20 cellular contexts compared by ENCODE assay signal in the genomic region with DNA sequence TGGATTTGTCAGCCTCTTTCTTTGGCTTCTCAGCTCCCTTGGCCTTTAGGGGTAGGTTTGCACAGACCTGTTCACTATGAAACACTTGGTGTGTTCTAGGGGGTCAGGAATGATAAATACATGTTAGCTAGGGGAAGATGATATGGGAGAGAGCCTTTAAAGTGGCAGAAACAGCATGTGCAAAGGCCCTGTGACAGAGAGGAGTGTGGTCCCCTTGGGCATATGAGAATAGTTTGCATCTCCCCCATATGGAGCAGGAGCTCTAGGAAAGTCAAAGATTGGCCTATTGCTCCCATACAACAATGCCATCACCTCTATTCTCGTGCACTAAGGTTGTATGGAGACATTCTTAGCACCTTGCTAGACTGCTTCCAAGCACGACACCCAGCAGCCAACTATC. TPM values are rescaled to one million over a fixed set of nuclear protein-coding genes. Genes with fewer than 3 reads are reported as not detected.
A peak's percentile ranks its signal among the peaks of the same experiment; 100 is the strongest.
DNase-seq lines count a peak whose midpoint lies in the region; ATAC-seq, FAIRE-seq and TF ChIP-seq lines count a peak whose summit lies in the region.
"Had no signal": no experiment of that assay in that cellular context is flagged by ENCODE, and none has a peak within 500 bp of the region (broad histone marks: within the 10 kb centered on the region; RNA-seq: fewer than 3 reads in every experiment).

No MANE protein-coding gene starts in this region.

- WGBS in H1 (ENCODE audit: extremely low coverage in 1 of 2, insufficient coverage in 1 of 2, insufficient read length in 1 of 2, insufficient replicate concordance in 2 of 2, low coverage in 1 of 2, low lambda C conversion rate in 2 of 2, missing lambda C conversion rate in 1 of 2), 2 experiments: 89% methylated on average over 2 of the region's 2 CpGs; no CpG with 5 or more reads in 1 of the 2 experiments

- H3K9ac ChIP-seq in H1 (replicated peaks in 1 of 4; ENCODE audit: extremely low read depth in 1 of 4, low read depth in 3 of 4, low read length in 3 of 4): no peak overlapping the region
- H3K9ac ChIP-seq: BLaER1 treated with 17β-estradiol and CSF1 and Interleukin-3, amounts not matched to agents 10 nM and 100 nM had no signal

- peak overlapping the region; percentile 47; the same call in 1 of the 2 replicates for H2BK15ac ChIP-seq in H1 (ENCODE audit: low read length)

- no peak overlapping the region for H3K4me3 ChIP-seq in H1 (ENCODE audit: extremely low read depth in 1 of 4, insufficient read depth in 2 of 4, low read depth in 3 of 4, low read length in 4 of 4)
- H3K4me3 ChIP-seq: A549; BLaER1 treated with 17β-estradiol and CSF1 and Interleukin-3, amounts not matched to agents 10 nM and 100 nM had no signal

- H3K36me3 ChIP-seq in H1 (ENCODE audit: control insufficient read depth in 2 of 4, insufficient read depth in 4 of 4, low read length in 3 of 4): no peaks in the 10 kb centered on the region
- H3K36me3 ChIP-seq: BLaER1 treated with 17β-estradiol and CSF1 and Interleukin-3, amounts not matched to agents 10 nM and 100 nM had no signal

- H3K4ac ChIP-seq in H1 (replicated peaks; ENCODE audit: insufficient read length, low read depth, low read length): no peak overlapping the region

- peaks cover 2% of the 10 kb centered on the region; the same call in 1 of the 2 replicates for H3K79me1 ChIP-seq in H1 (ENCODE audit: low read depth, low read length)

- H3K79me2 ChIP-seq in H1 (ENCODE audit: control insufficient read depth in 1 of 2, insufficient read depth in 2 of 2, low read length in 2 of 2): no peaks in the 10 kb centered on the region

- H3K27ac ChIP-seq in H1 (ENCODE audit: low read depth, low read length): no peak overlapping the region
- H3K27ac ChIP-seq: 22Rv1; A549; BLaER1 treated with 17β-estradiol and CSF1 and Interleukin-3, amounts not matched to agents 10 nM and 100 nM; C4-2B had no signal

- H3K56ac ChIP-seq in H1 (replicated peaks; ENCODE audit: insufficient read length, low read depth, low read length): no peak overlapping the region

- no peaks in the 10 kb centered on the region for H3K9me3 Mint-ChIP-seq in natural killer cell treated with Interleukin-12 subunit alpha and Interleukin-12 subunit beta and Interleukin-15 and Interleukin-18, amount 100 ng/mL, for 72 hours
- no peaks in the 10 kb centered on the region for H3K9me3 Mint-ChIP-seq in natural killer cell
- H3K9me3 Mint-ChIP-seq: CD4-positive, alpha-beta T cell; CD8-positive, alpha-beta T cell had no signal

- H3K23ac ChIP-seq in H1 (ENCODE audit: insufficient read length): no peak overlapping the region

- no peak overlapping the region for H4K5ac ChIP-seq in H1 (ENCODE audit: insufficient read length, low read depth, low read length)

- H3K4me1 Mint-ChIP-seq in natural killer cell treated with Interleukin-12 subunit alpha and Interleukin-12 subunit beta and Interleukin-15 and Interleukin-18, amount 100 ng/mL, for 72 hours (ENCODE audit: low read depth in 2 of 2): peaks cover 26 to 53% of the 10 kb centered on the region in 2 donors
- H3K4me1 Mint-ChIP-seq in natural killer cell: peaks cover 8 to 12% of the 10 kb centered on the region in 2 donors

- peaks cover 15 to 23% of the 10 kb centered on the region in 2 donors for H3K27me3 Mint-ChIP-seq in natural killer cell treated with Interleukin-12 subunit alpha and Interleukin-12 subunit beta and Interleukin-15 and Interleukin-18, amount 100 ng/mL, for 72 hours
- H3K27me3 Mint-ChIP-seq in natural killer cell (ENCODE audit: low read depth in 2 of 2): peaks cover 15 to 40% of the 10 kb centered on the region in 2 donors
- H3K27me3 Mint-ChIP-seq: CD4-positive, alpha-beta T cell had no signal

- no peaks in the 10 kb centered on the region for H4K20me1 ChIP-seq in H1 (replicated peaks in 1 of 2; ENCODE audit: control insufficient read depth in 1 of 2, insufficient read depth in 2 of 2, low read length in 2 of 2)
- H4K20me1 ChIP-seq: BLaER1 treated with 17β-estradiol and CSF1 and Interleukin-3, amounts not matched to agents 10 nM and 100 nM had no signal

- H3K18ac ChIP-seq in H1 (ENCODE audit: extremely low read depth, low read length): no peak overlapping the region

- peak overlapping the region; percentile 28 for H3K4me3 Mint-ChIP-seq in natural killer cell treated with Interleukin-12 subunit alpha and Interleukin-12 subunit beta and Interleukin-15 and Interleukin-18, amount 100 ng/mL, for 72 hours
- no peak overlapping the region for H3K4me3 Mint-ChIP-seq in natural killer cell
- H3K4me3 Mint-ChIP-seq: B cell; CD4-positive, alpha-beta T cell; CD8-positive, alpha-beta T cell had no signal

- TF ChIP-seq EP300 in H1 (IDR thresholded peaks at IDR 0.05; ENCODE audit: borderline replicate concordance in 1 of 2, low read depth in 2 of 2, low read length in 2 of 2): no peak

- no peaks in the 10 kb centered on the region for H3K36me3 Mint-ChIP-seq in natural killer cell treated with Interleukin-12 subunit alpha and Interleukin-12 subunit beta and Interleukin-15 and Interleukin-18, amount 100 ng/mL, for 72 hours
- H3K36me3 Mint-ChIP-seq in natural killer cell: no peaks in the 10 kb centered on the region
- H3K36me3 Mint-ChIP-seq: CD8-positive, alpha-beta T cell had no signal

- no peak for ATAC-seq in natural killer cell treated with Interleukin-12 subunit alpha and Interleukin-12 subunit beta and Interleukin-15 and Interleukin-18, amount 100 ng/mL, for 72 hours
- ATAC-seq in natural killer cell: no peak
- no peak for ATAC-seq in HG02588 (IDR thresholded peaks at IDR 0.05; ENCODE audit: unreplicated experiment)
- ATAC-seq: A549; CD8-positive, alpha-beta T cell had no signal

- H2BK12ac ChIP-seq in H1 (ENCODE audit: low read depth, low read length): no peak overlapping the region

- no peaks in the 10 kb centered on the region for H3K4me1 ChIP-seq in H1 (replicated peaks in 1 of 4; ENCODE audit: control insufficient read depth in 3 of 4, insufficient read depth in 4 of 4, low read length in 3 of 4)
- H3K4me1 ChIP-seq: Caco-2 had no signal

- no peak overlapping the region for H4K8ac ChIP-seq in H1 (ENCODE audit: extremely low read depth, insufficient read depth, low read length)

- no peak for DNase-seq in natural killer cell treated with Interleukin-12 subunit alpha and Interleukin-12 subunit beta and Interleukin-15 and Interleukin-18, amount 100 ng/mL, for 72 hours (ENCODE audit: low spot score)
- DNase-seq in natural killer cell (no peak), H1 (ENCODE audit: low read depth in 1 of 2, low spot score in 2 of 2) (no peak), GM20000 (ENCODE audit: low spot score) (no peak)
- DNase-seq: AML-193; Caco-2; Calu3; CD4-positive, alpha-beta T cell; CD8-positive, alpha-beta T cell; DMS79 treated with DMSO at 0.1 percent for 48 hours; GF-D8 had no signal

- H3K23me2 ChIP-seq in H1 (ENCODE audit: low read depth, low read length): no peaks in the 10 kb centered on the region

- no peaks in the 10 kb centered on the region for H3K9me3 ChIP-seq in H1 (ENCODE audit: insufficient read depth in 2 of 2, low read depth in 1 of 2, low read length in 1 of 2)
- H3K9me3 ChIP-seq: A549, Caco-2 had no signal

- TF ChIP-seq RAD21 in H1 (IDR thresholded peaks at IDR 0.05 in 1 of 2, conservative IDR thresholded peaks at IDR 0.05 in 1 of 2; ENCODE audit: low read depth in 2 of 2, low read length in 2 of 2): no peak

- H2AFZ ChIP-seq in H1 (ENCODE audit: low read length): no peak overlapping the region

- peak overlapping the region in 1 of 2 donors; percentile 64 for H3K27ac Mint-ChIP-seq in natural killer cell treated with Interleukin-12 subunit alpha and Interleukin-12 subunit beta and Interleukin-15 and Interleukin-18, amount 100 ng/mL, for 72 hours
- no peak overlapping the region for H3K27ac Mint-ChIP-seq in natural killer cell
- H3K27ac Mint-ChIP-seq: B cell; CD4-positive, alpha-beta T cell; CD8-positive, alpha-beta T cell had no signal

- TF ChIP-seq CTCF in natural killer cell (IDR thresholded peaks at IDR 0.05): no peak
- no peak for TF ChIP-seq CTCF in H1 (IDR thresholded peaks at IDR 0.05; ENCODE audit: control extremely low read depth in 1 of 3, insufficient read depth in 1 of 3, low read depth in 1 of 3, low read length in 3 of 3)
- TF ChIP-seq CTCF in GM20000 (IDR thresholded peaks at IDR 0.05; ENCODE audit: extremely low read depth, missing control alignments): no peak

- no peak overlapping the region for H2AK5ac ChIP-seq in H1 (ENCODE audit: low read depth, low read length)

- no peak overlapping the region for H3K4me2 ChIP-seq in H1 (ENCODE audit: insufficient read depth in 1 of 2, low read depth in 2 of 2, low read length in 2 of 2)
- H3K4me2 ChIP-seq: A549; BLaER1 treated with 17β-estradiol and CSF1 and Interleukin-3, amounts not matched to agents 10 nM and 100 nM had no signal

- no peak for TF ChIP-seq POLR2A in H1 (IDR thresholded peaks at IDR 0.05; ENCODE audit: control extremely low read depth in 1 of 2, low read depth in 2 of 2, low read length in 2 of 2)

- no peak for FAIRE-seq in H1 (lab: Jason Lieb, UNC)
- FAIRE-seq: A549, D721Med, G401.6, GM12891 had no signal

- no peak overlapping the region for H2BK5ac ChIP-seq in H1 (ENCODE audit: low read depth, low read length)

- 0 out of 7 replicates have a peak, but pooled peaks cover 0 to 2% (median 0%) of the 10 kb centered on the region in 4 experiments for H3K27me3 ChIP-seq in H1 (replicated peaks in 1 of 4; ENCODE audit: control insufficient read depth in 3 of 4, extremely low read depth in 1 of 4, insufficient read depth in 3 of 4, low read length in 3 of 4)
- H3K27me3 ChIP-seq: BLaER1 treated with 17β-estradiol and CSF1 and Interleukin-3, amounts not matched to agents 10 nM and 100 nM had no signal

- no peak overlapping the region for H2BK120ac ChIP-seq in H1 (replicated peaks; ENCODE audit: low read depth, low read length)

- H2BK20ac ChIP-seq in H1 (ENCODE audit: low read length): no peak overlapping the region

- no peak overlapping the region for H4K91ac ChIP-seq in H1 (replicated peaks; ENCODE audit: insufficient read length, low read length)

- CTCF ChIA-PET in H1 (lab: Charles Lee; ENCODE audit: partially characterized antibody): interaction anchor here (1.1 to 1.2 kb wide), 3 partner anchors 20 to 303 kb away, joined by 3 to 4 read pairs (median 3); no protein-coding TSS in a partner anchor

- POLR2A ChIA-PET in H1 (lab: Charles Lee; ENCODE audit: partially characterized antibody): interaction anchor here (0.7 kb wide), 1 partner anchor 188 kb away, joined by 3 read pairs; no protein-coding TSS in a partner anchor

- H3K14ac ChIP-seq in H1 (ENCODE audit: insufficient read length): no peak overlapping the region

- intact Hi-C loops in natural killer cell (cut with micrococcal nuclease): no loop called here

RNA-seq across cellular contexts. Expression of gene NTPCR, which starts 10.7 kb away (rescaled TPM):
- total RNA-seq in natural killer cell treated with Interleukin-12 subunit alpha and Interleukin-12 subunit beta and Interleukin-15 and Interleukin-18, amount 100 ng/mL, for 72 hours: 10 to 100 TPM; 27.4 to 41.6 TPM
- total RNA-seq in natural killer cell: 10 to 100 TPM; 12.9 to 25.7 (median 17.4) TPM
- total RNA-seq in H1 (2021; fragmentation: NEBNext Ultra II Directional; extraction: Animal tissue kit (Norgen Biotek cat#: 25700)): 68.6 and 73.1 TPM in 2 replicates
- polyA plus RNA-seq in H1 (2011; rRNA removed): 17.3 and 22.6 TPM in 2 replicates
- 27.6 TPM for polyA plus RNA-seq in H1 (2011; cell fraction: cytosol; rRNA removed)
- 22.2 TPM for polyA plus RNA-seq in H1 (2011; cell fraction: nucleus; rRNA removed)
- 70.9 to 94.3 TPM (median 85.5 TPM) in 4 replicates for polyA plus RNA-seq in H1 (2012, experiment 1 of 2)
- 50.5 TPM for polyA plus RNA-seq in H1 (2012, experiment 2 of 2)
- 61.7 TPM for polyA plus RNA-seq in H1 (2013, experiment 1 of 2)
- polyA plus RNA-seq in H1 (2013, experiment 2 of 2): 63.0 TPM
- 23.6 and 28.6 TPM in 2 replicates for polyA minus RNA-seq in H1 (2011; rRNA and poly(A)+ RNA removed)
- 24.2 TPM for polyA minus RNA-seq in H1 (2011; cell fraction: cytosol; rRNA and poly(A)+ RNA removed)
- polyA minus RNA-seq in H1 (2011; cell fraction: nucleus; rRNA and poly(A)+ RNA removed): 51.5 TPM
